In the genomic region with DNA sequence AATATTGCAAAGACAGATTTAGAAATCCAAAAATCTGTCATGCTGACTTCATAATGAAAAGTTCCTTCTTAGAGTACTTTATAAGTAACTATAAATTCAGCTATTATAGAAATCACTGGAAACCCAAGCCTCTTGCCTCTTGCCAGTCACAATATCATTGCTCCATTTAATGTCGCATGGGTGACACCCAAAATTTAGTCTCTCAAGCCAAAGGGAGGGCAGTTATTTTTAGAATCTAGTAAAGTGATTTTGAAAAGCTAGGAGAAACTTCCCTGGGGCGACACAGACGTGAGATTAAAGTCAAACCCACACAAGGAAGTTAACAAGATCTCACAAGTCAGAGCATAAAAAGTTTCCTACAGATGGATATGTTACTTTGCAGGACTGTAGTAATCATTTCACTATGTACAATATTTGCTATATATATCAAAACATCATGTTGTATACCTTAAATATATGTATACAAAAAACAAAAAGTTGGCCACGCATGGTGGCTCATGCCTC, we compare ENCODE assay signal across 23 cellular contexts.
"Had no signal": no experiment of that assay in that cellular context is flagged by ENCODE, and none has a peak within 500 bp of the region (broad histone marks: within the 10 kb centered on the region; RNA-seq: fewer than 3 reads in every experiment).

No MANE protein-coding gene starts in this region.

- H3K4me1 ChIP-seq: spleen had no signal

- H3K4me3 ChIP-seq: esophagus squamous epithelium, lung, spleen, testis had no signal

- H3K9me3 ChIP-seq: esophagus squamous epithelium, heart left ventricle, spleen, testis had no signal

- H3K36me3 ChIP-seq: esophagus squamous epithelium, heart left ventricle, spleen had no signal

- H3K27me3 ChIP-seq: esophagus squamous epithelium, heart left ventricle, spleen, testis had no signal

- ATAC-seq: heart left ventricle; left cardiac atrium; left ventricle myocardium superior; stimulated activated naive B cell treated with anti-CD40 and anti-IgM and Interleukin-4, amounts not matched to agents 10 μg/mL and 1 μg/mL and 100 μg/mL, for 72 hours; stimulated activated naive CD8-positive, alpha-beta T cell treated with anti-CD3 and anti-CD28 coated beads, Interleukin-15, amount 100 ng/mL, for 72 hours had no signal

- DNase-seq: central memory CD4-positive, alpha-beta T cell; effector memory CD4-positive, alpha-beta T cell; esophagus squamous epithelium; foreskin fibroblast; heart left ventricle; immature natural killer cell; kidney; left cardiac atrium; left ventricle myocardium superior; mesenchymal stem cell; midbrain; naive B cell; nephron progenitor cell; spleen; stimulated activated CD4-positive, alpha-beta T cell treated with anti-CD3 and anti-CD28 coated beads, Interleukin-15, amount 100 ng/mL, for 24 hours; stimulated activated CD4-positive, alpha-beta T cell treated with anti-CD3 and anti-CD28 coated beads, Interleukin-1b, Interleukin-23, amount 100 ng/mL, for 48 hours; stimulated activated CD4-positive, alpha-beta T cell treated with anti-CD3 and anti-CD28 coated beads, Interleukin-4, amount 100 ng/mL, for 4 hours; stimulated activated naive B cell treated with anti-CD40 and anti-IgM and Interleukin-4, amounts not matched to agents 10 μg/mL and 1 μg/mL and 100 μg/mL, for 72 hours; stimulated activated naive CD8-positive, alpha-beta T cell treated with anti-CD3 and anti-CD28 coated beads, Interleukin-15, amount 100 ng/mL, for 72 hours; testis; trophoblast cell had no signal

- H3K27ac ChIP-seq: esophagus squamous epithelium, parathyroid adenoma, spleen, testis had no signal
